Comparison of ENCODE assay signal across 10 cellular contexts in the genomic region with DNA sequence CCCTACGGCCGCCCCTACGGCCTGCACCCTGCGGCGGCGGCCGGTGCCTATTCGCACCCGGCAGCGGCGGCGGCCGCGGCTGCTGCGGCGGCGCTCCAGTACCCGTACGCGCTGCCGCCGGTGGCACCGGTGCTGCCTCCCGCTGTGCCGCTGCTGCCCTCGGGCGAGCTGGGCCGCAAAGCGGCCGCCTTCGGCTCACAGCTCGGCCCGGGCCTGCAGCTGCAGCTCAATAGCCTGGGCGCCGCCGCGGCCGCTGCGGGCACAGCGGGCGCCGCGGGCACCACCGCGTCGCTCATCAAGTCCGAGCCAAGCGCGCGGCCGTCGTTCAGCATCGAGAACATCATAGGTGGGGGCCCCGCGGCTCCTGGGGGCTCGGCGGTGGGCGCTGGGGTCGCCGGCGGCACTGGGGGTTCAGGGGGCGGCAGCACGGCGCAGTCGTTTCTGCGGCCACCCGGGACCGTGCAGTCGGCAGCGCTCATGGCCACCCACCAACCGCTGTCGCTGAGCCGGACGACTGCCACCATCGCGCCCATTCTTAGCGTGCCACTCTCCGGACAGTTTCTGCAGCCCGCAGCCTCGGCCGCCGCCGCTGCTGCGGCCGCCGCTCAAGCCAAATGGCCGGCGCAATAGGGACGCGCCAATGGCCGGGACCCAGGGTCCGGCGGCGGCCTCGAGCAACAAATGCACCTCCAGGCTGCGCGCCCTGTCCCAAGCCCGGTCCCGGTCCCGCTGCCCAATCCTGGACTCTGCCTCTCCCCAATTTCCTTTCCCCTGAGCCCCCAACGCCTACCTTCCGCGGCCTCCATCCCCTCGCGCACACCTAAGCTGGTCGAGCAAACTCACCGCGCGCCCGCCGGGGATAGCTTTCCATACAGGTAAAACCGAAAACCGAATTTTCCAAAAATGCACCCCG. TPM values are rescaled to one million over a fixed set of nuclear protein-coding genes. Genes with fewer than 3 reads are reported as not detected.
DNase-seq lines count a peak whose midpoint lies in the region; ATAC-seq and TF ChIP-seq lines count a peak whose summit lies in the region.
"Had no signal": no experiment of that assay in that cellular context is flagged by ENCODE, and none has a peak within 500 bp of the region (broad histone marks: within the 10 kb centered on the region; RNA-seq: fewer than 3 reads in every experiment).

No MANE protein-coding gene starts in this region.

- peaks cover 0 to 7% of the 10 kb centered on the region in 2 donors for H3K9me3 Mint-ChIP-seq in effector memory CD8-positive, alpha-beta T cell
- no peaks in the 10 kb centered on the region for H3K9me3 Mint-ChIP-seq in progenitor cell of endocrine pancreas (ENCODE audit: low read depth)

- H3K4me3 ChIP-seq in LNCaP clone FGC (ENCODE audit: low read depth, low read length) = peak overlapping the region; percentile 21
- no peak overlapping the region for H3K4me3 ChIP-seq in Karpas-422 (ENCODE audit: low read length)
- H3K4me3 ChIP-seq: lung had no signal

- H3K4me3 Mint-ChIP-seq in effector memory CD8-positive, alpha-beta T cell = peak overlapping the region; percentile 70 to 79
- peak overlapping the region; percentile 64 for H3K4me3 Mint-ChIP-seq in progenitor cell of endocrine pancreas (ENCODE audit: low read depth)

- H4K20me1 ChIP-seq in Karpas-422 (ENCODE audit: insufficient read depth, low read depth, low read length) = no peaks in the 10 kb centered on the region

- no peak for ATAC-seq in effector memory CD8-positive, alpha-beta T cell (replicated peaks)
- ATAC-seq in GM18873 (IDR thresholded peaks at IDR 0.05; ENCODE audit: low FRiP score, unreplicated experiment) = no peak

- peak overlapping the region in 1 of 2 donors; percentile 89 for H3K27ac Mint-ChIP-seq in effector memory CD8-positive, alpha-beta T cell
- H3K27ac Mint-ChIP-seq in progenitor cell of endocrine pancreas = peak overlapping the region; percentile 75

- no peaks in the 10 kb centered on the region for H3K79me2 ChIP-seq in Karpas-422 (ENCODE audit: low read length)

- no peak overlapping the region for H3K9ac ChIP-seq in Karpas-422 (ENCODE audit: low read length)

- no peaks in the 10 kb centered on the region for H3K9me3 ChIP-seq in Karpas-422 (ENCODE audit: low read length)

- H3K27me3 Mint-ChIP-seq in effector memory CD8-positive, alpha-beta T cell = peaks cover 70 to 75% of the 10 kb centered on the region in 2 donors
- H3K27me3 Mint-ChIP-seq in progenitor cell of endocrine pancreas = peaks cover 82% of the 10 kb centered on the region

- H3K27ac ChIP-seq in Karpas-422 (ENCODE audit: low read length) = no peak overlapping the region

- no peak overlapping the region for H3K4me2 ChIP-seq in Karpas-422 (ENCODE audit: low read depth, low read length, poor library complexity, severe bottlenecking)

- TF ChIP-seq CTCF in LNCaP clone FGC (IDR thresholded peaks at IDR 0.05; ENCODE audit: control insufficient read depth, extremely low read depth, insufficient read depth) (no peak), progenitor cell of endocrine pancreas (IDR thresholded peaks at IDR 0.05; ENCODE audit: unreplicated experiment) (peak; percentile 5)

- no peak overlapping the region for H2AFZ ChIP-seq in Karpas-422 (ENCODE audit: low read length)

- H3K4me1 Mint-ChIP-seq in effector memory CD8-positive, alpha-beta T cell (ENCODE audit: low read depth in 2 of 2) = peaks cover 15 to 29% of the 10 kb centered on the region in 2 donors
- peaks cover 9% of the 10 kb centered on the region for H3K4me1 Mint-ChIP-seq in progenitor cell of endocrine pancreas (ENCODE audit: low read depth)

- H3K9me2 ChIP-seq in Karpas-422 (replicated peaks; ENCODE audit: insufficient read depth, low read length) = no peaks in the 10 kb centered on the region

- H3K36me3 ChIP-seq in Karpas-422 (ENCODE audit: insufficient read depth, low read length) = no peaks in the 10 kb centered on the region

- 0 out of 2 replicates have a peak, but pooled peaks cover 2% of the 10 kb centered on the region for H3K4me1 ChIP-seq in Karpas-422 (ENCODE audit: low read length)

- H3K36me3 Mint-ChIP-seq in effector memory CD8-positive, alpha-beta T cell (ENCODE audit: insufficient read depth) = peaks cover 62% of the 10 kb centered on the region
- no peaks in the 10 kb centered on the region for H3K36me3 Mint-ChIP-seq in progenitor cell of endocrine pancreas (ENCODE audit: insufficient read depth)

- peak; percentile 73 for DNase-seq in NCI-H2029 (lab: John Stamatoyannopoulos, UW)
- no peak for DNase-seq in NCI-H2029 treated with DMSO at 0.1 percent for 48 hours (lab: John Stamatoyannopoulos, UW)
- DNase-seq in LNCaP clone FGC (ENCODE audit: low read depth) = no peak
- no peak for DNase-seq in effector memory CD8-positive, alpha-beta T cell
- no peak for DNase-seq in progenitor cell of endocrine pancreas (ENCODE audit: low spot score, unreplicated experiment)
- no peak for DNase-seq in germinal center (ENCODE audit: low spot score)
- DNase-seq in Karpas-422 = no peak
- DNase-seq: amygdala had no signal

- H3K27me3 ChIP-seq in Karpas-422 (ENCODE audit: low read length) = no peaks in the 10 kb centered on the region

RNA-seq across cellular contexts. Expression of a gene that starts 1.8 kb away (rescaled TPM):
- total RNA-seq in progenitor cell of endocrine pancreas = not detected in 2 replicates
- not detected in 2 replicates for total RNA-seq in Karpas-422 (2014; rRNA removed; shearing (Covaris generic); ENCODE audit: low replicate concordance)

RNA-seq across cellular contexts. Expression of a gene that starts 43.3 kb away (rescaled TPM):
- 22.6 and 24.2 TPM in 2 replicates for total RNA-seq in progenitor cell of endocrine pancreas
- 37.7 and 101 TPM in 2 replicates for total RNA-seq in Karpas-422 (2014; rRNA removed; shearing (Covaris generic); ENCODE audit: low replicate concordance)
